1 cellular context compared by ENCODE assay signal in the genomic region with DNA sequence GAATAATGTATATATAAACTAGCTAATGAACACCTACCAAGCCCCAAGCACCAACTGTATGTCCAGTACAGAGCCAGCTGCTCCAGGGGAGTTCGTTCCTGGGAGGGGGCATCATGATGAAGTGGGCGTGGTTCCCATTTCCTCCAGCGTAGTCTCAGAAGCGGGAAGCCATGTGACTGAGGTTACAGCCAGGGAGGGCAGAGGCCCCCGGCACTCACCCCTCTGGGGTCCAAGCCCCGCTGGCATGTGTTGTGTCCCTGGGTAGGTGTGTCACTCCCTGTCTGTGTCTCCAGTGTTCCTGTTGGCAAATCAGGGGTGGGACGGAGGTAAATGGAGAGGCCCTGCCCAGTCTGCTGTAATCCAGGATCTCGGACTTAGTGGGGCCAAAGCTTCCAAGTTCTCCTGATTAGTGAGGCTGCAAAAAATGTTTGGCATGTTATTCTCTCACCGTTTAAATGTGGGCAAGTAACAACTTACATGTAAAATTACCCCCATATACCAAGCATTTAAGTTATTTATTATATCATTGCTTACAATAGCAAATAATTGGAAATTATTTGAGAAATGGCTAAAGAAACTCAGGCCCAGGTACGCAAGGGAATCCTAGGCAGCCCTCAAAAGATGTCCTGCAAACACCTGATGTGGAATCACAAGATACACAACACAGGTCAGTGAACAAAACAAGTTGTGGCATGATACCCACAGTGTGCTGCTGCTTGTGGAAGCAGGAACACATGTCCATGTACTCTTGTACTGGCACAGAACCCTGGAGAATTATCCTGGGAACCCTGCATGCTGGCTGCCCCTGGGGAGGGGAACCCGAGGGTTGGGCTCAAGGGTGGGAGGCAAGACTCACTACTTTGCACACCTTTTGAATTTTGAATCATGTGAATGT.
TF ChIP-seq lines count a peak whose summit lies in the region.

No MANE protein-coding gene starts in this region.

TF ChIP-seq in SK-N-SH treated with all-trans-retinoic acid at 6 μM for 48 hours, 23 proteins besides CTCF, POLR2A, EP300 and RAD21 (continued from another document):
- TF ChIP-seq BACH2 (CRISPR knock-in tag; IDR thresholded peaks at IDR 0.05; ENCODE audit: borderline replicate concordance) (no peak), TOX (CRISPR knock-in tag; IDR thresholded peaks at IDR 0.05; ENCODE audit: borderline replicate concordance) (no peak), PPARA (CRISPR knock-in tag; IDR thresholded peaks at IDR 0.05; ENCODE audit: borderline replicate concordance) (no peak)
